8 cellular contexts compared by ENCODE assay signal in genomic region chr17:68237369-68238172, GRCh38. TPM values are rescaled to one million over a fixed set of nuclear protein-coding genes. Genes with fewer than 3 reads are reported as not detected.
A peak's percentile ranks its signal among the peaks of the same experiment; 100 is the strongest.
DNase-seq lines count a peak whose midpoint lies in the region; ATAC-seq lines count a peak whose summit lies in the region.
"Not testable (repeated sequence)": the region's sequence is repeated elsewhere in the genome, so short reads cannot be mapped to it uniquely, and the experiment has no call there.

No MANE protein-coding gene starts in this region.

- intact Hi-C loops in left cardiac atrium (cut with DNase I), result not testable (repeated sequence)

- ATAC-seq in GM18909 (IDR thresholded peaks at IDR 0.05; ENCODE audit: poor library complexity, unreplicated experiment), result peak; percentile 76
- peak; percentile 66 for ATAC-seq in HG02588 (IDR thresholded peaks at IDR 0.05; ENCODE audit: unreplicated experiment)
- peak; percentile 55 for ATAC-seq in HG03469 (IDR thresholded peaks at IDR 0.05; ENCODE audit: unreplicated experiment)
- ATAC-seq in left cardiac atrium, result peak; percentile 56 to 58

- peak; percentile 91 for DNase-seq in CD1c-positive myeloid dendritic cell (ENCODE audit: extremely low spot score)
- peak; percentile 60 for DNase-seq in T follicular helper cell (ENCODE audit: low read depth)
- DNase-seq in activated effector memory CD4-positive, alpha-beta T cell treated with anti-CD3 and anti-CD28 coated beads, Interleukin-2, amount 50 U/mL, for 16 hours, result peak; percentile 78
- DNase-seq in left cardiac atrium, result not testable (repeated sequence)
- peak; percentile 45 for DNase-seq in stimulated activated CD4-positive, alpha-beta T cell treated with anti-CD3 and anti-CD28 coated beads, Interleukin-15, amount 100 ng/mL, for 24 hours

RNA-seq across cellular contexts. Expression of gene AMZ2, which starts 10.3 kb away (rescaled TPM):
- 10 to 100 TPM; 71.1 to 77.5 TPM for total RNA-seq in left cardiac atrium

RNA-seq across cellular contexts. Expression of gene SLC16A6, which starts 53.4 kb away (rescaled TPM):
- total RNA-seq in left cardiac atrium, result 1 to 10 TPM in 1 of 2 donors, under 1 TPM in 1; 0.62 to 1.4 TPM

RNA-seq across cellular contexts. Expression of gene ARSG, which starts 53.7 kb away (rescaled TPM):
- total RNA-seq in left cardiac atrium, result 1 to 10 TPM; 5.9 to 6.9 TPM
